Comparison of ENCODE assay signal across 15 cellular contexts in the genomic region with DNA sequence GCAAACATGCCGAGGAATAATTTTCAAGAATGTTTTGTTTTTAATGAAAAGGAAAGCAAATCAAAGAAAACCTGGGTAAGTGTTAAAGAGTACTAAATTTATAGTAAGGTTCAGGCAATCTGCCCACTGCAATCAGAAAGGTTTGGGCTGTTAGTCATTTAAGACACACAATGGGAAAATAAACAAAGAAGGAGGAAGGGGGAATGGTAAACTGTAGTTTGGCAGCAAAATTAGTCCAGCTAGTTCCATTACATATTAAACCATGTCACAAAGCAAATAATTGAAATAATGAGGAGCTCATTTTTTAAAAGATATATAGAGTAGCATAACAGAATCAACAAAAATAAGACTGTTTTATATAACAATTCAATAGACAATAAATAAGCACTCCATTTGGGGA.
DNase-seq lines count a peak whose midpoint lies in the region; ATAC-seq, FAIRE-seq and TF ChIP-seq lines count a peak whose summit lies in the region.
"Had no signal": no experiment of that assay in that cellular context is flagged by ENCODE, and none has a peak within 500 bp of the region (broad histone marks: within the 10 kb centered on the region; RNA-seq: fewer than 3 reads in every experiment).

No MANE protein-coding gene starts in this region.

- peaks cover 4% of the 10 kb centered on the region for H3K36me3 Mint-ChIP-seq in nephron progenitor cell (ENCODE audit: low read depth)
- H3K36me3 Mint-ChIP-seq: naive B cell had no signal

- DNase-seq in DMS53 (lab: John Stamatoyannopoulos, UW) (peak; percentile 51), NCI-H1105 treated with DMSO at 0.1 percent for 48 hours (lab: John Stamatoyannopoulos, UW) (peak; percentile 59), bronchial epithelial cell (ENCODE audit: low read depth) (peak; percentile 78), nephron progenitor cell (no peak), NCI-H128 (lab: John Stamatoyannopoulos, UW; ENCODE audit: unreplicated experiment) (no peak)
- no peak for DNase-seq in stimulated activated CD8-positive, alpha-beta memory T cell treated with anti-CD3 and anti-CD28 coated beads, Interleukin-4, amount 100 ng/mL, for 48 hours
- DNase-seq in activated CD4-positive, alpha-beta T cell treated with anti-CD3 and anti-CD28 coated beads for 1 hour, result no peak
- DNase-seq: activated gamma-delta T cell, heart left ventricle, left cardiac atrium, naive B cell, NCI-H187 treated with DMSO at 0.1 percent for 48 hours, retina, transverse colon had no signal

- H3K27ac Mint-ChIP-seq in nephron progenitor cell, result no peak overlapping the region
- H3K27ac Mint-ChIP-seq: naive B cell had no signal

- ATAC-seq in HG02973 (IDR thresholded peaks at IDR 0.05; ENCODE audit: unreplicated experiment), result no peak
- ATAC-seq: heart left ventricle, left cardiac atrium had no signal

- peaks cover 15% of the 10 kb centered on the region for H3K9me3 Mint-ChIP-seq in nephron progenitor cell
- H3K9me3 Mint-ChIP-seq: naive B cell had no signal

- FAIRE-seq in bronchial epithelial cell (lab: Jason Lieb, UNC), result no peak

- TF ChIP-seq CTCF in bronchial epithelial cell (IDR thresholded peaks at IDR 0.05; ENCODE audit: insufficient read depth, low read length, severe bottlenecking) (no peak), nephron progenitor cell (IDR thresholded peaks at IDR 0.05) (no peak)

- peak overlapping the region; percentile 23 for H3K4me3 Mint-ChIP-seq in nephron progenitor cell
- H3K4me3 Mint-ChIP-seq: naive B cell had no signal

- H3K36me3 ChIP-seq in bronchial epithelial cell (ENCODE audit: control insufficient read depth, insufficient read depth, low read length), result no peaks in the 10 kb centered on the region
- H3K36me3 ChIP-seq: heart left ventricle, transverse colon had no signal

- no peak overlapping the region for H3K4me3 ChIP-seq in bronchial epithelial cell (ENCODE audit: low read depth, low read length)
- H3K4me3 ChIP-seq: heart left ventricle, transverse colon had no signal

- H3K27me3 Mint-ChIP-seq in nephron progenitor cell (ENCODE audit: low read depth, poor library complexity), result peaks cover 6% of the 10 kb centered on the region

- peaks cover 66% of the 10 kb centered on the region for H3K4me1 Mint-ChIP-seq in nephron progenitor cell
- H3K4me1 Mint-ChIP-seq: naive B cell had no signal

- H3K27me3 ChIP-seq in bronchial epithelial cell (ENCODE audit: control insufficient read depth, insufficient read depth, low read length), result no peaks in the 10 kb centered on the region
- H3K27me3 ChIP-seq: transverse colon had no signal

Comparison
In these comparisons a context has a peak if more than half of its experiments do, and no peak if none do; other contexts are left out.
1. DNase-seq: peak in DMS53 (single experiment), NCI-H1105 treated with DMSO at 0.1 percent for 48 hours (single experiment) and bronchial epithelial cell (single experiment); none in nephron progenitor cell (single experiment), stimulated activated CD8-positive, alpha-beta memory T cell treated with anti-CD3 and anti-CD28 coated beads, Interleukin-4, amount 100 ng/mL, for 48 hours (single experiment), activated CD4-positive, alpha-beta T cell treated with anti-CD3 and anti-CD28 coated beads for 1 hour (single experiment) and NCI-H128 (single experiment).